In the genomic region with DNA sequence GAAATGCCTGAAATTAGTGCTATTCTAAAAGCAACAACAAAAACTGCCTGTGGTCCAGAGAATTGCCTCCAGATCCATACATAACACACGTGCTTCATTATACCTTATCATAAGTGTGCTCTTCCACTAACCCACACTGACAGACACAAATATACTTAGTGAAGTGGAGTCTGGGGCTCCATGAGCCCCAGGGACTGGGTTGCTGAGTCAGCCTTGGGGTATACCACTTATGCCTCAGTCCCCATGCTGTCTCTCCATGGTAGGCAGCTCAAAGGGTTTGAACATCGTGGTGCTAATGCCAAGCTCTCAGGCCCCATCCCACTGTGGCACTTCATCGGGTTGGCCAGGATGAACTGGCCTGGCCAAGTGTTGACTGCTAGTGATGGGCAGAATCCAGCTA, we compare ENCODE assay signal across 29 cellular contexts.
"Had no signal": no experiment of that assay in that cellular context is flagged by ENCODE, and none has a peak within 500 bp of the region (broad histone marks: within the 10 kb centered on the region; RNA-seq: fewer than 3 reads in every experiment).

No MANE protein-coding gene starts in this region.

- DNase-seq: activated CD4-positive, alpha-beta memory T cell treated with anti-CD3 and anti-CD28 coated beads, Interleukin-2, amount 10 ng/mL, durations not matched to agents 7 days and 5 days; activated CD4-positive, alpha-beta T cell treated with anti-CD3 and anti-CD28 coated beads, Interleukin-2, amount 10 ng/mL, durations not matched to agents 24 days and 14 days; activated CD8-positive, alpha-beta memory T cell treated with anti-CD3 and anti-CD28 coated beads, Interleukin-2, amount 50 U/mL, for 48 hours; activated naive CD4-positive, alpha-beta T cell; activated T-cell treated with anti-CD3 and anti-CD28 coated beads, Interleukin-2, amount 50 U/mL, for 4 hours; anterior cingulate cortex; dorsolateral prefrontal cortex; effector memory CD4-positive, alpha-beta T cell; foreskin fibroblast; heart right ventricle; left ventricle myocardium inferior; mucosa of descending colon; occipital lobe; psoas muscle; sigmoid colon; small intestine; stimulated activated CD4-positive, alpha-beta T cell treated with anti-CD3 and anti-CD28 coated beads, Interleukin-4, amount 100 ng/mL, for 24 hours; T-helper 17 cell; T1000; thyroid gland; WERI-Rb-1 had no signal

- H3K4me1 ChIP-seq: parathyroid adenoma had no signal

- H2AFZ ChIP-seq: parathyroid adenoma had no signal

- H3K27ac ChIP-seq: coronary artery, dorsolateral prefrontal cortex, heart right ventricle, left ventricle myocardium inferior, parathyroid adenoma, psoas muscle, sigmoid colon, thyroid gland, WERI-Rb-1 had no signal

- H3K27me3 ChIP-seq: dorsolateral prefrontal cortex, heart right ventricle, sigmoid colon, stomach, thyroid gland had no signal

- ATAC-seq: activated CD4-positive, CD25-positive, alpha-beta regulatory T cell treated with anti-CD3 and anti-CD28 coated beads, Interleukin-2, amount 50 U/mL, for 24 hours; activated T-cell treated with anti-CD3 and anti-CD28 coated beads, Interleukin-2, amount 50 U/mL, for 4 hours; activated T-helper 17 cell treated with anti-CD3 and anti-CD28 coated beads, Interleukin-2, amount 50 U/mL, for 72 hours; esophagus mucosa; heart right ventricle; mucosa of descending colon; psoas muscle; stimulated activated effector memory CD8-positive, alpha-beta T cell treated with anti-CD3 and anti-CD28 coated beads, Interleukin-12 subunit alpha, Interleukin-12 subunit beta, amount 100 ng/mL, for 72 hours; T-helper 17 cell had no signal

- H3K36me3 ChIP-seq: heart right ventricle, left ventricle myocardium inferior, stomach, thyroid gland, WERI-Rb-1 had no signal

- H3K9me3 ChIP-seq: heart right ventricle, left ventricle myocardium inferior, mucosa of descending colon, psoas muscle, sigmoid colon, stomach, thyroid gland had no signal

- H3K9ac ChIP-seq: parathyroid adenoma had no signal

- H3K4me3 ChIP-seq: coronary artery, dorsolateral prefrontal cortex, heart right ventricle, left ventricle myocardium inferior, lung, mucosa of descending colon, psoas muscle, sigmoid colon, stomach, thyroid gland had no signal
